Comparison of ENCODE assay signal across 1 cellular context in the genomic region with DNA sequence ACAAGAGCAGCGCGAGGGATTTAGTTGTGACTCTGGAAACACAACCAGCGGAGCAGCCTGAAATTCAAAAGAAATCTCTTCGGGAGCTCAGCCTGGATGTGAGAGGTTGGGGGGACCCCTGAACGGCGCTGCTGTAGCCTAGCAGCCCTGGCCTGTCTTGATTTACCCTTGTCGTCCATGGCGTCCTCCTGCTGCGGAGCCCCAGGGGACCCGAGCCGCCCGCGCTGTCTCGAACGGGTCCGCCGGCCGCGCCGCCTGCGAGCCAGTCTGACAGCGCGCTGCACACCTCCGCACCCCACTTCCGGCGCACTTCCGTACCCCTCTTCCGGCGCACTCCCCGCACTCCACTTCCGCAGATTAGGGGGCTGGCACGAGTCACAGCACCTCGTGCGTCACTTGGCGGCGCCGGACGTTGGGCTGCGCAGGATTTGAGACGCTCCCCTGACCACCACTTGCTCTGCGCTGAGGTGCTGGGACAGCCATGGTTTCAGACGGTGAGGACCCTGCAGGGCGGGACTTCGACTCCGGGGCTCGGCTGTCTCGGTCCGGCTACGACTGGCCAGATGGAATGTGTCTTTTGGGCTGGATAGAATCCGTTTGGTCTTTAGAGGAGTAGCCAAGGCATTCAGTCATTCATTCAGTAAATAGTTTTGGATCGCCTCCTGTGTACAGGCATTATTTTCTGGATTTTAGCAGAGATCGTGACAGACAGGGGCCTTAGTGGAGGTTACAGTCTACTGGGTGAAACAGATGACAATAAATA.
TF ChIP-seq lines count a peak whose summit lies in the region.

A gene (minus strand): TSS at position 308 of the 763 bp plus-strand sequence. CDS start 129 bp downstream, at position 179.
A gene (plus strand): TSS at position 451 of the 763 bp plus-strand sequence. CDS start 31 bp downstream, at position 482.

TF ChIP-seq in H1, 55 proteins besides CTCF, POLR2A, EP300 and RAD21 (continues in another document):
- TF ChIP-seq SP2 (IDR thresholded peaks at IDR 0.05; ENCODE audit: low read length) = no peak
- TF ChIP-seq CEBPB (IDR thresholded peaks at IDR 0.05; ENCODE audit: low read depth, low read length) = no peak
- no peak for TF ChIP-seq TCF12 (IDR thresholded peaks at IDR 0.05; ENCODE audit: low read depth, low read length)
- TF ChIP-seq JUN (IDR thresholded peaks at IDR 0.05; ENCODE audit: low read depth, low read length) = no peak
- peak; percentile 100 for TF ChIP-seq CREB1 (IDR thresholded peaks at IDR 0.05)
- peak; percentile 71 for TF ChIP-seq ASH2L (IDR thresholded peaks at IDR 0.05; ENCODE audit: low read length)
- TF ChIP-seq, protein P1, sequence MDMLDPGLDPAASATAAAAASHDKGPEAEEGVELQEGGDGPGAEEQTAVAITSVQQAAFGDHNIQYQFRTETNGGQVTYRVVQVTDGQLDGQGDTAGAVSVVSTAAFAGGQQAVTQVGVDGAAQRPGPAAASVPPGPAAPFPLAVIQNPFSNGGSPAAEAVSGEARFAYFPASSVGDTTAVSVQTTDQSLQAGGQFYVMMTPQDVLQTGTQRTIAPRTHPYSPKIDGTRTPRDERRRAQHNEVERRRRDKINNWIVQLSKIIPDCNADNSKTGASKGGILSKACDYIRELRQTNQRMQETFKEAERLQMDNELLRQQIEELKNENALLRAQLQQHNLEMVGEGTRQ (IDR thresholded peaks at IDR 0.05; ENCODE audit: low read length) = no peak
- TF ChIP-seq SIN3A (conservative IDR thresholded peaks at IDR 0.05 in 1 of 2, IDR thresholded peaks at IDR 0.05 in 1 of 2; ENCODE audit: low read depth in 1 of 2, low read length in 2 of 2) = peak; percentile 98 to 99
- peak in 1 of 2 experiments; percentile 87; a peak in 2 of 4 replicates for TF ChIP-seq HDAC2 (IDR thresholded peaks at IDR 0.05; ENCODE audit: borderline replicate concordance in 1 of 2, low read depth in 2 of 2, low read length in 2 of 2)
- peak; percentile 95 for TF ChIP-seq SRF (IDR thresholded peaks at IDR 0.05; ENCODE audit: low read depth, low read length)
- TF ChIP-seq CBX8 (IDR thresholded peaks at IDR 0.05; ENCODE audit: borderline replicate concordance, low read depth, low read length) = no peak
- no peak for TF ChIP-seq POU5F1 (IDR thresholded peaks at IDR 0.05; ENCODE audit: low read depth, low read length)
- peak; percentile 67; the same call in 1 of the 2 replicates for TF ChIP-seq SP1 (IDR thresholded peaks at IDR 0.05; ENCODE audit: low read depth, low read length)
- no peak for TF ChIP-seq SIRT6 (IDR thresholded peaks at IDR 0.05; ENCODE audit: low read length)
- no peak for TF ChIP-seq HDAC6 (IDR thresholded peaks at IDR 0.05; ENCODE audit: low read depth, low read length)
- peak; percentile 79 for TF ChIP-seq CTBP2 (IDR thresholded peaks at IDR 0.05; ENCODE audit: borderline replicate concordance, insufficient read depth, insufficient read length, low read length)
- TF ChIP-seq RFX5 (IDR thresholded peaks at IDR 0.05; ENCODE audit: borderline replicate concordance, low read depth, low read length) = no peak
- TF ChIP-seq BCL11A (IDR thresholded peaks at IDR 0.05; ENCODE audit: low read depth in 2 of 2, low read length in 2 of 2) = no peak
- TF ChIP-seq SIX5 (IDR thresholded peaks at IDR 0.05; ENCODE audit: low read depth, low read length) = no peak
- no peak for TF ChIP-seq BACH1 (IDR thresholded peaks at IDR 0.05; ENCODE audit: low read length)
- TF ChIP-seq SAP30 (IDR thresholded peaks at IDR 0.05; ENCODE audit: insufficient read depth, insufficient replicate concordance, low read length) = peak; percentile 21
- TF ChIP-seq, protein P2, sequence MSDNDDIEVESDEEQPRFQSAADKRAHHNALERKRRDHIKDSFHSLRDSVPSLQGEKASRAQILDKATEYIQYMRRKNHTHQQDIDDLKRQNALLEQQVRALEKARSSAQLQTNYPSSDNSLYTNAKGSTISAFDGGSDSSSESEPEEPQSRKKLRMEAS (IDR thresholded peaks at IDR 0.05) = peak; percentile 95
- no peak; the same call in 1 of the 2 replicates for TF ChIP-seq JUND (IDR thresholded peaks at IDR 0.05; ENCODE audit: low read length)
- TF ChIP-seq GTF2F1 (IDR thresholded peaks at IDR 0.05; ENCODE audit: borderline replicate concordance, low read depth, low read length) = peak; percentile 71; the same call in 1 of the 2 replicates
- TF ChIP-seq TAF1 (IDR thresholded peaks at IDR 0.05; ENCODE audit: low read depth, low read length) = peak; percentile 99
- TF ChIP-seq, protein P3, sequence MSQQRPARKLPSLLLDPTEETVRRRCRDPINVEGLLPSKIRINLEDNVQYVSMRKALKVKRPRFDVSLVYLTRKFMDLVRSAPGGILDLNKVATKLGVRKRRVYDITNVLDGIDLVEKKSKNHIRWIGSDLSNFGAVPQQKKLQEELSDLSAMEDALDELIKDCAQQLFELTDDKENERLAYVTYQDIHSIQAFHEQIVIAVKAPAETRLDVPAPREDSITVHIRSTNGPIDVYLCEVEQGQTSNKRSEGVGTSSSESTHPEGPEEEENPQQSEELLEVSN (IDR thresholded peaks at IDR 0.05) = peak; percentile 56
- no peak for TF ChIP-seq RXRA (IDR thresholded peaks at IDR 0.05; ENCODE audit: insufficient read depth, low read depth, low read length)
- TF ChIP-seq SUZ12 (IDR thresholded peaks at IDR 0.05; ENCODE audit: low read length) = no peak
- TF ChIP-seq MAFK (IDR thresholded peaks at IDR 0.05; ENCODE audit: low read depth, low read length) = no peak
- peak; percentile 96 for TF ChIP-seq PHF8 (conservative IDR thresholded peaks at IDR 0.05; ENCODE audit: low read depth, low read length)
- TF ChIP-seq, protein P4, sequence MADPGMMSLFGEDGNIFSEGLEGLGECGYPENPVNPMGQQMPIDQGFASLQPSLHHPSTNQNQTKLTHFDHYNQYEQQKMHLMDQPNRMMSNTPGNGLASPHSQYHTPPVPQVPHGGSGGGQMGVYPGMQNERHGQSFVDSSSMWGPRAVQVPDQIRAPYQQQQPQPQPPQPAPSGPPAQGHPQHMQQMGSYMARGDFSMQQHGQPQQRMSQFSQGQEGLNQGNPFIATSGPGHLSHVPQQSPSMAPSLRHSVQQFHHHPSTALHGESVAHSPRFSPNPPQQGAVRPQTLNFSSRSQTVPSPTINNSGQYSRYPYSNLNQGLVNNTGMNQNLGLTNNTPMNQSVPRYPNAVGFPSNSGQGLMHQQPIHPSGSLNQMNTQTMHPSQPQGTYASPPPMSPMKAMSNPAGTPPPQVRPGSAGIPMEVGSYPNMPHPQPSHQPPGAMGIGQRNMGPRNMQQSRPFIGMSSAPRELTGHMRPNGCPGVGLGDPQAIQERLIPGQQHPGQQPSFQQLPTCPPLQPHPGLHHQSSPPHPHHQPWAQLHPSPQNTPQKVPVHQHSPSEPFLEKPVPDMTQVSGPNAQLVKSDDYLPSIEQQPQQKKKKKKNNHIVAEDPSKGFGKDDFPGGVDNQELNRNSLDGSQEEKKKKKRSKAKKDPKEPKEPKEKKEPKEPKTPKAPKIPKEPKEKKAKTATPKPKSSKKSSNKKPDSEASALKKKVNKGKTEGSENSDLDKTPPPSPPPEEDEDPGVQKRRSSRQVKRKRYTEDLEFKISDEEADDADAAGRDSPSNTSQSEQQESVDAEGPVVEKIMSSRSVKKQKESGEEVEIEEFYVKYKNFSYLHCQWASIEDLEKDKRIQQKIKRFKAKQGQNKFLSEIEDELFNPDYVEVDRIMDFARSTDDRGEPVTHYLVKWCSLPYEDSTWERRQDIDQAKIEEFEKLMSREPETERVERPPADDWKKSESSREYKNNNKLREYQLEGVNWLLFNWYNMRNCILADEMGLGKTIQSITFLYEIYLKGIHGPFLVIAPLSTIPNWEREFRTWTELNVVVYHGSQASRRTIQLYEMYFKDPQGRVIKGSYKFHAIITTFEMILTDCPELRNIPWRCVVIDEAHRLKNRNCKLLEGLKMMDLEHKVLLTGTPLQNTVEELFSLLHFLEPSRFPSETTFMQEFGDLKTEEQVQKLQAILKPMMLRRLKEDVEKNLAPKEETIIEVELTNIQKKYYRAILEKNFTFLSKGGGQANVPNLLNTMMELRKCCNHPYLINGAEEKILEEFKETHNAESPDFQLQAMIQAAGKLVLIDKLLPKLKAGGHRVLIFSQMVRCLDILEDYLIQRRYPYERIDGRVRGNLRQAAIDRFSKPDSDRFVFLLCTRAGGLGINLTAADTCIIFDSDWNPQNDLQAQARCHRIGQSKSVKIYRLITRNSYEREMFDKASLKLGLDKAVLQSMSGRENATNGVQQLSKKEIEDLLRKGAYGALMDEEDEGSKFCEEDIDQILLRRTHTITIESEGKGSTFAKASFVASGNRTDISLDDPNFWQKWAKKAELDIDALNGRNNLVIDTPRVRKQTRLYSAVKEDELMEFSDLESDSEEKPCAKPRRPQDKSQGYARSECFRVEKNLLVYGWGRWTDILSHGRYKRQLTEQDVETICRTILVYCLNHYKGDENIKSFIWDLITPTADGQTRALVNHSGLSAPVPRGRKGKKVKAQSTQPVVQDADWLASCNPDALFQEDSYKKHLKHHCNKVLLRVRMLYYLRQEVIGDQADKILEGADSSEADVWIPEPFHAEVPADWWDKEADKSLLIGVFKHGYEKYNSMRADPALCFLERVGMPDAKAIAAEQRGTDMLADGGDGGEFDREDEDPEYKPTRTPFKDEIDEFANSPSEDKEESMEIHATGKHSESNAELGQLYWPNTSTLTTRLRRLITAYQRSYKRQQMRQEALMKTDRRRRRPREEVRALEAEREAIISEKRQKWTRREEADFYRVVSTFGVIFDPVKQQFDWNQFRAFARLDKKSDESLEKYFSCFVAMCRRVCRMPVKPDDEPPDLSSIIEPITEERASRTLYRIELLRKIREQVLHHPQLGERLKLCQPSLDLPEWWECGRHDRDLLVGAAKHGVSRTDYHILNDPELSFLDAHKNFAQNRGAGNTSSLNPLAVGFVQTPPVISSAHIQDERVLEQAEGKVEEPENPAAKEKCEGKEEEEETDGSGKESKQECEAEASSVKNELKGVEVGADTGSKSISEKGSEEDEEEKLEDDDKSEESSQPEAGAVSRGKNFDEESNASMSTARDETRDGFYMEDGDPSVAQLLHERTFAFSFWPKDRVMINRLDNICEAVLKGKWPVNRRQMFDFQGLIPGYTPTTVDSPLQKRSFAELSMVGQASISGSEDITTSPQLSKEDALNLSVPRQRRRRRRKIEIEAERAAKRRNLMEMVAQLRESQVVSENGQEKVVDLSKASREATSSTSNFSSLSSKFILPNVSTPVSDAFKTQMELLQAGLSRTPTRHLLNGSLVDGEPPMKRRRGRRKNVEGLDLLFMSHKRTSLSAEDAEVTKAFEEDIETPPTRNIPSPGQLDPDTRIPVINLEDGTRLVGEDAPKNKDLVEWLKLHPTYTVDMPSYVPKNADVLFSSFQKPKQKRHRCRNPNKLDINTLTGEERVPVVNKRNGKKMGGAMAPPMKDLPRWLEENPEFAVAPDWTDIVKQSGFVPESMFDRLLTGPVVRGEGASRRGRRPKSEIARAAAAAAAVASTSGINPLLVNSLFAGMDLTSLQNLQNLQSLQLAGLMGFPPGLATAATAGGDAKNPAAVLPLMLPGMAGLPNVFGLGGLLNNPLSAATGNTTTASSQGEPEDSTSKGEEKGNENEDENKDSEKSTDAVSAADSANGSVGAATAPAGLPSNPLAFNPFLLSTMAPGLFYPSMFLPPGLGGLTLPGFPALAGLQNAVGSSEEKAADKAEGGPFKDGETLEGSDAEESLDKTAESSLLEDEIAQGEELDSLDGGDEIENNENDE (IDR thresholded peaks at IDR 0.05; ENCODE audit: insufficient replicate concordance, low read length) = no peak
- no peak; the same call in 1 of the 2 replicates for TF ChIP-seq CHD2 (IDR thresholded peaks at IDR 0.05; ENCODE audit: low read length)
- no peak for TF ChIP-seq RNF2 (IDR thresholded peaks at IDR 0.05; ENCODE audit: borderline replicate concordance, low read depth, low read length, missing control alignments, poor library complexity, severe bottlenecking)
- peak; percentile 95 for TF ChIP-seq EGR1 (IDR thresholded peaks at IDR 0.05; ENCODE audit: borderline replicate concordance, low read depth, low read length)
- TF ChIP-seq BRCA1 (IDR thresholded peaks at IDR 0.05; ENCODE audit: low read depth, low read length) = peak; percentile 53; the same call in 1 of the 2 replicates
- TF ChIP-seq NRF1 (IDR thresholded peaks at IDR 0.05; ENCODE audit: low read depth, low read length) = no peak
- TF ChIP-seq NANOG (IDR thresholded peaks at IDR 0.05; ENCODE audit: insufficient read depth, low read depth, low read length, poor library complexity, severe bottlenecking) = peak; percentile 36
- TF ChIP-seq TEAD4 (IDR thresholded peaks at IDR 0.05; ENCODE audit: low read depth, low read length) = no peak
- TF ChIP-seq POLR2AphosphoS5 (IDR thresholded peaks at IDR 0.05; ENCODE audit: low read depth, low read length) = peak; percentile 99
- TF ChIP-seq CBX5 (IDR thresholded peaks at IDR 0.05; ENCODE audit: low read depth, low read length) = no peak
- TF ChIP-seq GABPA (IDR thresholded peaks at IDR 0.05; ENCODE audit: borderline replicate concordance, insufficient read depth, low read length) = peak; percentile 99
- TF ChIP-seq TBP (IDR thresholded peaks at IDR 0.05; ENCODE audit: low read depth, low read length) = peak; percentile 96
- peak; percentile 97 for TF ChIP-seq TAF7 (optimal IDR thresholded peaks at IDR 0.05; ENCODE audit: borderline replicate concordance, low read depth, low read length)
- TF ChIP-seq FOSL1 (IDR thresholded peaks at IDR 0.05; ENCODE audit: insufficient read depth, low read depth, low read length) = no peak
- TF ChIP-seq RBBP5 (IDR thresholded peaks at IDR 0.05; ENCODE audit: borderline replicate concordance, low read depth, low read length) = 0 out of 2 replicates have a peak, but pooled peaks have one; percentile 67
- TF ChIP-seq, protein P5, sequence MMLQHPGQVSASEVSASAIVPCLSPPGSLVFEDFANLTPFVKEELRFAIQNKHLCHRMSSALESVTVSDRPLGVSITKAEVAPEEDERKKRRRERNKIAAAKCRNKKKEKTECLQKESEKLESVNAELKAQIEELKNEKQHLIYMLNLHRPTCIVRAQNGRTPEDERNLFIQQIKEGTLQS (IDR thresholded peaks at IDR 0.05; ENCODE audit: insufficient read depth, low read depth, low read length) = peak; percentile 98
- TF ChIP-seq KDM5A (IDR thresholded peaks at IDR 0.05; ENCODE audit: low read length) = peak; percentile 84
- no peak for TF ChIP-seq CHD1 (IDR thresholded peaks at IDR 0.05; ENCODE audit: low read depth, low read length)
- TF ChIP-seq, protein P6, sequence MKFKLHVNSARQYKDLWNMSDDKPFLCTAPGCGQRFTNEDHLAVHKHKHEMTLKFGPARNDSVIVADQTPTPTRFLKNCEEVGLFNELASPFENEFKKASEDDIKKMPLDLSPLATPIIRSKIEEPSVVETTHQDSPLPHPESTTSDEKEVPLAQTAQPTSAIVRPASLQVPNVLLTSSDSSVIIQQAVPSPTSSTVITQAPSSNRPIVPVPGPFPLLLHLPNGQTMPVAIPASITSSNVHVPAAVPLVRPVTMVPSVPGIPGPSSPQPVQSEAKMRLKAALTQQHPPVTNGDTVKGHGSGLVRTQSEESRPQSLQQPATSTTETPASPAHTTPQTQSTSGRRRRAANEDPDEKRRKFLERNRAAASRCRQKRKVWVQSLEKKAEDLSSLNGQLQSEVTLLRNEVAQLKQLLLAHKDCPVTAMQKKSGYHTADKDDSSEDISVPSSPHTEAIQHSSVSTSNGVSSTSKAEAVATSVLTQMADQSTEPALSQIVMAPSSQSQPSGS (IDR thresholded peaks at IDR 0.05; ENCODE audit: low read length) = 0 out of 2 replicates have a peak, but pooled peaks have one; percentile 58
- no peak for TF ChIP-seq SP4 (IDR thresholded peaks at IDR 0.05; ENCODE audit: low read length)
- TF ChIP-seq KDM1A (IDR thresholded peaks at IDR 0.05; ENCODE audit: borderline replicate concordance, low read length) = no peak
- TF ChIP-seq KDM4A (IDR thresholded peaks at IDR 0.05; ENCODE audit: low read depth, low read length, severe bottlenecking) = peak; percentile 100
- no peak for TF ChIP-seq ZNF274 (IDR thresholded peaks at IDR 0.05; ENCODE audit: borderline replicate concordance, extremely low read depth, low read length)
- TF ChIP-seq EZH2 (IDR thresholded peaks at IDR 0.05; ENCODE audit: low read depth, low read length, severe bottlenecking) = no peak
